ENCODE assay signal across 19 cellular contexts in genomic region chr11:113248702-113249490, GRCh38.
A peak's percentile ranks its signal among the peaks of the same experiment; 100 is the strongest.
DNase-seq lines count a peak whose midpoint lies in the region; ATAC-seq and TF ChIP-seq lines count a peak whose summit lies in the region.
"Had no signal": no experiment of that assay in that cellular context is flagged by ENCODE, and none has a peak within 500 bp of the region (broad histone marks: within the 10 kb centered on the region; RNA-seq: fewer than 3 reads in every experiment).

No MANE protein-coding gene starts in this region.

- 63 to 76% methylated on average over 11 of the region's 11 CpGs for whole genome bisulfite sequencing in heart right ventricle, 2 donors
- 52 to 59% (median 56%) methylated on average over 11 of the region's 11 CpGs for WGBS in ovary, 3 donors

- H3K27ac ChIP-seq in heart right ventricle (no peak overlapping the region), temporal lobe (ENCODE audit: low read depth, low read length) (peak overlapping the region; percentile 58), ovary (no peak overlapping the region)
- H3K27ac ChIP-seq: gastrocnemius medialis had no signal

- peaks cover 0 to under 1% (median 0%) of the 10 kb centered on the region in 7 donors for H3K27me3 ChIP-seq in heart right ventricle
- no peaks in the 10 kb centered on the region for H3K27me3 ChIP-seq in ovary
- H3K27me3 ChIP-seq: gastrocnemius medialis had no signal

- peaks cover 0 to 13% (median 1%) of the 10 kb centered on the region in 9 donors for H3K4me1 ChIP-seq in heart right ventricle
- H3K4me1 ChIP-seq in ovary (ENCODE audit: insufficient read depth) = peaks cover 1% of the 10 kb centered on the region
- H3K4me1 ChIP-seq: Caco-2, gastrocnemius medialis had no signal

- no peak for TF ChIP-seq POLR2A in ovary (IDR thresholded peaks at IDR 0.05)

- ATAC-seq in heart right ventricle (peak in 5 of 8 donors; percentile 20 to 54 (median 36)), Right ventricle myocardium inferior (no peak), HG02763 (IDR thresholded peaks at IDR 0.05; ENCODE audit: unreplicated experiment) (no peak)
- ATAC-seq in activated T-helper 17 cell treated with anti-CD3 and anti-CD28 coated beads, Interleukin-2, amount 50 U/mL, for 72 hours (replicated peaks) = peak; percentile 46
- ATAC-seq: gastrocnemius medialis had no signal

- H3K4me1 Mint-ChIP-seq in activated T-helper 17 cell treated with anti-CD3 and anti-CD28 coated beads, Interleukin-2, amount 50 U/mL, for 72 hours = no peaks in the 10 kb centered on the region
- peaks cover under 1% of the 10 kb centered on the region for H3K4me1 Mint-ChIP-seq in mesothelial cell of epicardium
- H3K4me1 Mint-ChIP-seq: activated B cell treated with CpG ODN at 0.5 μM for 24 hours; central memory CD8-positive, alpha-beta T cell had no signal

- H3K4me3 Mint-ChIP-seq in activated T-helper 17 cell treated with anti-CD3 and anti-CD28 coated beads, Interleukin-2, amount 50 U/mL, for 72 hours = no peak overlapping the region
- H3K4me3 Mint-ChIP-seq in mesothelial cell of epicardium = no peak overlapping the region
- H3K4me3 Mint-ChIP-seq: activated B cell treated with CpG ODN at 0.5 μM for 24 hours; central memory CD8-positive, alpha-beta T cell had no signal

- H3K36me3 ChIP-seq in heart right ventricle = peaks cover 0 to 19% (median 0%) of the 10 kb centered on the region in 9 donors
- H3K36me3 ChIP-seq in ovary = no peaks in the 10 kb centered on the region
- H3K36me3 ChIP-seq: gastrocnemius medialis had no signal

- TF ChIP-seq EP300 in ovary (IDR thresholded peaks at IDR 0.05) = no peak

- H3K9me3 ChIP-seq in heart right ventricle (no peaks in the 10 kb centered on the region), ovary (no peaks in the 10 kb centered on the region)
- H3K9me3 ChIP-seq: Caco-2, gastrocnemius medialis, SK-N-SH had no signal

- DNase-seq in heart right ventricle (no peak), Right ventricle myocardium inferior (ENCODE audit: missing footprints) (no peak), mesothelial cell of epicardium (ENCODE audit: low spot score in 2 of 2, unreplicated experiment in 2 of 2) (no peak), ovary (no peak)
- DNase-seq: activated B cell treated with CpG ODN at 0.5 μM for 24 hours; activated naive CD4-positive, alpha-beta T cell; effector CD4-positive, alpha-beta T cell; gastrocnemius medialis; H7; NCI-H2081 treated with DMSO at 0.1 percent for 48 hours; NCI-H510A; NK-92 treated with Interleukin-12 subunit alpha and Interleukin-12 subunit beta, amount 100 ng/mL, for 24 hours; SK-N-SH; T-helper 9 cell had no signal

- peaks cover 31% of the 10 kb centered on the region for H3K27me3 Mint-ChIP-seq in activated T-helper 17 cell treated with anti-CD3 and anti-CD28 coated beads, Interleukin-2, amount 50 U/mL, for 72 hours
- no peaks in the 10 kb centered on the region for H3K27me3 Mint-ChIP-seq in mesothelial cell of epicardium (ENCODE audit: low read depth)

- TF ChIP-seq CTCF in heart right ventricle (IDR thresholded peaks at IDR 0.05) (no peak), mesothelial cell of epicardium (IDR thresholded peaks at IDR 0.05; ENCODE audit: unreplicated experiment) (no peak), ovary (IDR thresholded peaks at IDR 0.05) (no peak)

- H3K4me3 ChIP-seq in heart right ventricle = no peak overlapping the region
- H3K4me3 ChIP-seq in ovary = no peak overlapping the region
- H3K4me3 ChIP-seq: gastrocnemius medialis had no signal

- intact Hi-C loops in heart right ventricle (cut with DNase I) = no loop called here
- intact Hi-C loops in Right ventricle myocardium inferior (cut with DNase I) = loop anchor here (5.0 kb wide), 1 partner anchor 37 kb away; no protein-coding TSS in a partner anchor
- intact Hi-C loops in ovary (cut with DNase I) = no loop called here

- H3K36me3 Mint-ChIP-seq in activated T-helper 17 cell treated with anti-CD3 and anti-CD28 coated beads, Interleukin-2, amount 50 U/mL, for 72 hours (ENCODE audit: low read depth) = no peaks in the 10 kb centered on the region
- peaks cover 19% of the 10 kb centered on the region for H3K36me3 Mint-ChIP-seq in mesothelial cell of epicardium

- H3K9me3 Mint-ChIP-seq in activated T-helper 17 cell treated with anti-CD3 and anti-CD28 coated beads, Interleukin-2, amount 50 U/mL, for 72 hours = no peaks in the 10 kb centered on the region
- no peaks in the 10 kb centered on the region for H3K9me3 Mint-ChIP-seq in mesothelial cell of epicardium
- H3K9me3 Mint-ChIP-seq: activated B cell treated with CpG ODN at 0.5 μM for 24 hours; central memory CD8-positive, alpha-beta T cell had no signal

- H3K27ac Mint-ChIP-seq in activated T-helper 17 cell treated with anti-CD3 and anti-CD28 coated beads, Interleukin-2, amount 50 U/mL, for 72 hours = no peak overlapping the region
- H3K27ac Mint-ChIP-seq in mesothelial cell of epicardium = peak overlapping the region; percentile 2
- H3K27ac Mint-ChIP-seq: activated B cell treated with CpG ODN at 0.5 μM for 24 hours had no signal

Comparison
In these comparisons a context has a peak if more than half of its experiments do, and no peak if none do; other contexts are left out.
1. ATAC-seq: peak in heart right ventricle (5 of 8) and activated T-helper 17 cell treated with anti-CD3 and anti-CD28 coated beads, Interleukin-2, amount 50 U/mL, for 72 hours (single experiment); none in Right ventricle myocardium inferior (single experiment) and HG02763 (single experiment).